13 cellular contexts compared by ENCODE assay signal in the genomic region with DNA sequence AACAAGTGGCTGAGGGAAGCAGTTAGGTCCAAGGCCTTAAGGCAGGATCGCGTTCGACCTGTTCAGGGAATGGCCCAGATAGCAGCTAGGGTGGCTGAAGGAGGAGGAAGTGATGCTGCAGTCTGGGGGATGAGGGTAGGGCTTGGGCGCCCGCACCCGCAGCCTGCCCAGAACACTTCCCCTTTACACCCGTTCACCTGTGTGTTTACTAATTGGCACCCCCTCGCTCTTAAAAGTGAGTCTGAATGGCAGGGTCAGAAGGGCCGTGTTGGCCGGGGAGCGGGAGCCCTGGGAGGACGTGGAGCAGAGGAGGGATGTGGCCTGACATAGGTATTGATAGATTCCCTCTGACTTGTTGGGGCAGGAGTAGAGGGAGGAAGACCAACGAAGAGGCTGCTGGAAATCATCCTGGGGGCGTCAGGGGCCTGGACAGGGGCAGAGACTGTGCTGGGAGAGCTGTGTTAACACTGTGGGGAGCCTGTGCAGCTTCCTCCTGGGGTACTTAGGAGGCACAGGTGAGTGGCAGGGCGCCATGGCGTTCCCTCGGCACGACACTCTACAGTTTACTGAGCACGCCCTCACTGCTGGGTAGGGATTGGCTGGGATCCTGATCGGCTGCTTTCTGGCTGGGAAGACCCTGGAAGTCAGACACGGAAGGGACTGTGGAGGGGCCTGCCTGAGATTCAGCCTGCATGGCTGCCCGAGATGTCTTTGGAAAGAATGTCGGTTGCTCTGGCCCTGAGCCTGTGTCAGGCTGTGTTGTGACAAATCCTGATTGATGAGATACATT. TPM values are rescaled to one million over a fixed set of nuclear protein-coding genes. Genes with fewer than 3 reads are reported as not detected.
DNase-seq lines count a peak whose midpoint lies in the region; ATAC-seq lines count a peak whose summit lies in the region.
"Had no signal": no experiment of that assay in that cellular context is flagged by ENCODE, and none has a peak within 500 bp of the region (broad histone marks: within the 10 kb centered on the region; RNA-seq: fewer than 3 reads in every experiment).

No MANE protein-coding gene starts in this region.

- H3K27me3 Mint-ChIP-seq in T-helper 17 cell = no peaks in the 10 kb centered on the region
- H3K27me3 Mint-ChIP-seq: natural killer cell treated with Interleukin-12 subunit alpha and Interleukin-12 subunit beta and Interleukin-15 and Interleukin-18, amount 100 ng/mL, for 72 hours had no signal

- peaks cover 8% of the 10 kb centered on the region for H3K36me3 Mint-ChIP-seq in T-helper 17 cell (ENCODE audit: low read depth)
- H3K36me3 Mint-ChIP-seq in stimulated activated effector memory CD8-positive, alpha-beta T cell treated with anti-CD3 and anti-CD28 coated beads, Interleukin-12 subunit alpha, Interleukin-12 subunit beta, amount 100 ng/mL, for 72 hours = peaks cover 86% of the 10 kb centered on the region

- H3K4me3 Mint-ChIP-seq in T-helper 17 cell = no peak overlapping the region
- H3K4me3 Mint-ChIP-seq in stimulated activated effector memory CD8-positive, alpha-beta T cell treated with anti-CD3 and anti-CD28 coated beads, Interleukin-12 subunit alpha, Interleukin-12 subunit beta, amount 100 ng/mL, for 72 hours = no peak overlapping the region
- H3K4me3 Mint-ChIP-seq: natural killer cell treated with Interleukin-12 subunit alpha and Interleukin-12 subunit beta and Interleukin-15 and Interleukin-18, amount 100 ng/mL, for 72 hours had no signal

- DNase-seq in DMS79 treated with DMSO at 0.1 percent for 48 hours (lab: John Stamatoyannopoulos, UW) (peak; percentile 19), DMS79 (lab: John Stamatoyannopoulos, UW) (no peak), T-helper 17 cell (no peak), left ventricle myocardium superior (peak; percentile 13), NCI-H1930 (lab: John Stamatoyannopoulos, UW) (no peak)
- DNase-seq in stimulated activated effector memory CD8-positive, alpha-beta T cell treated with anti-CD3 and anti-CD28 coated beads, Interleukin-12 subunit alpha, Interleukin-12 subunit beta, amount 100 ng/mL, for 72 hours (ENCODE audit: low spot score in 2 of 2) = no peak
- DNase-seq: activated CD4-positive, alpha-beta T cell treated with anti-CD3 and anti-CD28 coated beads for 48 hours; DMS53; SIG-M5; stimulated activated CD4-positive, alpha-beta T cell treated with anti-CD3 and anti-CD28 coated beads, Interleukin-2, amount 100 ng/mL, for 48 hours had no signal

- no peak for ATAC-seq in T-helper 17 cell
- no peak for ATAC-seq in left ventricle myocardium superior
- no peak for ATAC-seq in stimulated activated effector memory CD8-positive, alpha-beta T cell treated with anti-CD3 and anti-CD28 coated beads, Interleukin-12 subunit alpha, Interleukin-12 subunit beta, amount 100 ng/mL, for 72 hours
- no peak for ATAC-seq in HG03039 (IDR thresholded peaks at IDR 0.05; ENCODE audit: unreplicated experiment)
- no peak for ATAC-seq in HG02981 (IDR thresholded peaks at IDR 0.05; ENCODE audit: unreplicated experiment)
- ATAC-seq: natural killer cell treated with Interleukin-12 subunit alpha and Interleukin-12 subunit beta and Interleukin-15 and Interleukin-18, amount 100 ng/mL, for 72 hours had no signal

- H3K9me3 ChIP-seq in T-helper 17 cell (ENCODE audit: control insufficient read depth, low read length, poor library complexity, severe bottlenecking) = no peaks in the 10 kb centered on the region

- peaks cover 11% of the 10 kb centered on the region for H3K4me1 Mint-ChIP-seq in T-helper 17 cell
- peaks cover 9% of the 10 kb centered on the region for H3K4me1 Mint-ChIP-seq in stimulated activated effector memory CD8-positive, alpha-beta T cell treated with anti-CD3 and anti-CD28 coated beads, Interleukin-12 subunit alpha, Interleukin-12 subunit beta, amount 100 ng/mL, for 72 hours

- no peaks in the 10 kb centered on the region for H3K9me3 Mint-ChIP-seq in stimulated activated effector memory CD8-positive, alpha-beta T cell treated with anti-CD3 and anti-CD28 coated beads, Interleukin-12 subunit alpha, Interleukin-12 subunit beta, amount 100 ng/mL, for 72 hours
- H3K9me3 Mint-ChIP-seq: natural killer cell treated with Interleukin-12 subunit alpha and Interleukin-12 subunit beta and Interleukin-15 and Interleukin-18, amount 100 ng/mL, for 72 hours had no signal

- peak overlapping the region; percentile 83 for H3K27ac Mint-ChIP-seq in T-helper 17 cell
- peak overlapping the region; percentile 75 for H3K27ac Mint-ChIP-seq in stimulated activated effector memory CD8-positive, alpha-beta T cell treated with anti-CD3 and anti-CD28 coated beads, Interleukin-12 subunit alpha, Interleukin-12 subunit beta, amount 100 ng/mL, for 72 hours

- intact Hi-C loops in left ventricle myocardium superior (cut with micrococcal nuclease) = no loop called here

RNA-seq across cellular contexts. Expression of gene SLC6A6, which starts 51.6 kb away (rescaled TPM):
- total RNA-seq in T-helper 17 cell (10 to 100 TPM; 51.8 to 68.6 TPM), left ventricle myocardium superior (14.1 TPM)

Comparison
In these comparisons a context has a peak if more than half of its experiments do, and no peak if none do; other contexts are left out.
1. DNase-seq: peak in DMS79 treated with DMSO at 0.1 percent for 48 hours (single experiment) and left ventricle myocardium superior (single experiment); none in DMS79 (single experiment), T-helper 17 cell (0 of 3), stimulated activated effector memory CD8-positive, alpha-beta T cell treated with anti-CD3 and anti-CD28 coated beads, Interleukin-12 subunit alpha, Interleukin-12 subunit beta, amount 100 ng/mL, for 72 hours (0 of 2) and NCI-H1930 (0 of 2).